Comparison of ENCODE assay signal across 24 cellular contexts in genomic region chr22:28408702-28409101, GRCh38.
"Had no signal": no experiment of that assay in that cellular context is flagged by ENCODE, and none has a peak within 500 bp of the region (broad histone marks: within the 10 kb centered on the region; RNA-seq: fewer than 3 reads in every experiment).

No MANE protein-coding gene starts in this region.

- H3K27ac Mint-ChIP-seq: activated CD4-positive, alpha-beta memory T cell treated with anti-CD3 and anti-CD28 coated beads, Interleukin-2, amount 10 ng/mL, durations not matched to agents 7 days and 5 days; activated naive CD4-positive, alpha-beta T cell treated with anti-CD3 and anti-CD28 coated beads, Interleukin-2, amount 50 U/mL, for 24 hours; immature natural killer cell; T-helper 2 cell treated with Interferon-gamma antibody and Interleukin-4, amounts not matched to agents 5 μg/mL and 100 μg/mL, for 36 hours; type B pancreatic cell had no signal

- H3K4me3 Mint-ChIP-seq: activated CD4-positive, alpha-beta memory T cell treated with anti-CD3 and anti-CD28 coated beads, Interleukin-2, amount 10 ng/mL, durations not matched to agents 7 days and 5 days; activated naive CD4-positive, alpha-beta T cell treated with anti-CD3 and anti-CD28 coated beads, Interleukin-2, amount 50 U/mL, for 24 hours; activated T-cell treated with anti-CD3 and anti-CD28 coated beads, Interleukin-2, amount 50 U/mL, for 4 hours; immature natural killer cell; naive thymus-derived CD8-positive, alpha-beta T cell; T-helper 2 cell treated with Interferon-gamma antibody and Interleukin-4, amounts not matched to agents 5 μg/mL and 100 μg/mL, for 36 hours; type B pancreatic cell had no signal

- ATAC-seq: activated T-cell treated with anti-CD3 and anti-CD28 coated beads, Interleukin-2, amount 50 U/mL, for 4 hours; naive thymus-derived CD8-positive, alpha-beta T cell; pancreas; right lobe of liver had no signal

- DNase-seq: activated CD4-positive, alpha-beta memory T cell treated with anti-CD3 and anti-CD28 coated beads, Interleukin-2, amount 10 ng/mL, durations not matched to agents 7 days and 5 days; activated CD4-positive, alpha-beta T cell treated with anti-CD3 and anti-CD28 coated beads for 4 hours; activated effector memory CD4-positive, alpha-beta T cell treated with anti-CD3 and anti-CD28 coated beads, Interleukin-2, amount 50 U/mL, for 16 hours; activated T-cell treated with anti-CD3 and anti-CD28 coated beads, Interleukin-2, amount 50 U/mL, for 4 hours; adrenal gland; cerebellar nuclear complex; cortex of kidney; effector CD4-positive, alpha-beta T cell; immature natural killer cell; mesendoderm; naive thymus-derived CD8-positive, alpha-beta T cell; pancreas; right lobe of liver; small intestine; stimulated activated CD4-positive, alpha-beta T cell treated with anti-CD3 and anti-CD28 coated beads, Interleukin-15, amount 100 ng/mL, for 24 hours; stimulated activated CD4-positive, alpha-beta T cell treated with anti-CD3 and anti-CD28 coated beads, Interleukin-4, amount 100 ng/mL, for 1 hour; testis had no signal

- H3K36me3 Mint-ChIP-seq: immature natural killer cell had no signal

- H3K4me1 Mint-ChIP-seq: activated naive CD4-positive, alpha-beta T cell treated with anti-CD3 and anti-CD28 coated beads, Interleukin-2, amount 50 U/mL, for 24 hours; immature natural killer cell; naive thymus-derived CD8-positive, alpha-beta T cell had no signal

- H3K9me3 Mint-ChIP-seq: activated CD4-positive, alpha-beta memory T cell treated with anti-CD3 and anti-CD28 coated beads, Interleukin-2, amount 10 ng/mL, durations not matched to agents 7 days and 5 days; activated naive CD4-positive, alpha-beta T cell treated with anti-CD3 and anti-CD28 coated beads, Interleukin-2, amount 50 U/mL, for 24 hours; activated T-cell treated with anti-CD3 and anti-CD28 coated beads, Interleukin-2, amount 50 U/mL, for 4 hours; immature natural killer cell; type B pancreatic cell had no signal

- FAIRE-seq: astrocyte, bronchial epithelial cell, endothelial cell of umbilical vein, pancreas, small intestine, TTC549 had no signal

- H3K27me3 Mint-ChIP-seq: activated naive CD4-positive, alpha-beta T cell treated with anti-CD3 and anti-CD28 coated beads, Interleukin-2, amount 50 U/mL, for 24 hours had no signal
